9 cellular contexts compared by ENCODE assay signal in genomic region chr21:43893536-43894205, GRCh38. TPM values are rescaled to one million over a fixed set of nuclear protein-coding genes. Genes with fewer than 3 reads are reported as not detected.
DNase-seq lines count a peak whose midpoint lies in the region; ATAC-seq and TF ChIP-seq lines count a peak whose summit lies in the region.
"Had no signal": no experiment of that assay in that cellular context is flagged by ENCODE, and none has a peak within 500 bp of the region (broad histone marks: within the 10 kb centered on the region; RNA-seq: fewer than 3 reads in every experiment).

No MANE protein-coding gene starts in this region.

- POLR2A ChIA-PET in RWPE1 (lab: Yijun Ruan, JAX; ENCODE audit: low non-redundant PET) (interaction anchor here (0.5 kb wide), 1 partner anchor 11 kb away, joined by 3 read pairs; no protein-coding TSS in a partner anchor), Caco-2 (lab: Charles Lee) (no interaction called here)

- H3K4me1 ChIP-seq in rectal smooth muscle tissue (ENCODE audit: control insufficient read depth, insufficient read depth, low read length), result no peaks in the 10 kb centered on the region
- no peaks in the 10 kb centered on the region for H3K4me1 ChIP-seq in osteoblast (ENCODE audit: insufficient read depth, low read length)
- peaks cover 4% of the 10 kb centered on the region for H3K4me1 ChIP-seq in Caco-2

- H3K9ac ChIP-seq in rectal smooth muscle tissue (ENCODE audit: low read length), result no peak overlapping the region

- H3K9me3 ChIP-seq in osteoblast (ENCODE audit: low read depth, low read length) (no peaks in the 10 kb centered on the region), Caco-2 (no peaks in the 10 kb centered on the region)

- no peak overlapping the region for H2AFZ ChIP-seq in osteoblast (ENCODE audit: low read length)

- H3K36me3 ChIP-seq in rectal smooth muscle tissue (ENCODE audit: control insufficient read depth, insufficient read depth, low read length) (no peaks in the 10 kb centered on the region), osteoblast (ENCODE audit: insufficient read depth, low read length) (no peaks in the 10 kb centered on the region), Caco-2 (ENCODE audit: control insufficient read depth, insufficient read depth, low read length) (no peaks in the 10 kb centered on the region)

- intact Hi-C loops in Caco-2 (cut with micrococcal nuclease; ENCODE audit: unreplicated experiment), result no loop called here

- CTCF ChIA-PET in RWPE1 (lab: Yijun Ruan, JAX) (interaction anchor here (0.6 kb wide), 1 partner anchor 97 kb away, joined by 3 read pairs; no protein-coding TSS in a partner anchor), Caco-2 (lab: Charles Lee) (no interaction called here)

- no TSS peak for BruUV-seq in Caco-2 (replicated peaks; lab: Mats Ljungman, UMichigan)

- peak; percentile 27 for DNase-seq in activated naive CD8-positive, alpha-beta T cell treated with anti-CD3 and anti-CD28 coated beads, Interleukin-2, amount 50 U/mL, for 24 hours
- no peak for DNase-seq in osteoblast (ENCODE audit: insufficient read length, low spot score, missing footprints)
- no peak for DNase-seq in NCI-H82 treated with DMSO at 0.1 percent for 48 hours (lab: John Stamatoyannopoulos, UW; ENCODE audit: unreplicated experiment)
- DNase-seq in RWPE1 (ENCODE audit: low spot score), result no peak
- no peak for DNase-seq in Caco-2
- DNase-seq: NCI-H748 treated with DMSO at 0.1 percent for 48 hours had no signal

- peak overlapping the region; percentile 74 for H3K4me3 Mint-ChIP-seq in activated naive CD8-positive, alpha-beta T cell treated with anti-CD3 and anti-CD28 coated beads, Interleukin-2, amount 50 U/mL, for 24 hours
- no peak overlapping the region for H3K4me3 Mint-ChIP-seq in Caco-2 (ENCODE audit: unreplicated experiment)

- H3K27me3 ChIP-seq in rectal smooth muscle tissue (ENCODE audit: control insufficient read depth, insufficient read depth, low read length), result no peaks in the 10 kb centered on the region
- no peaks in the 10 kb centered on the region for H3K27me3 ChIP-seq in osteoblast (ENCODE audit: insufficient read depth, low read length)
- no peaks in the 10 kb centered on the region for H3K27me3 ChIP-seq in Caco-2 (replicated peaks; ENCODE audit: control insufficient read depth, insufficient read depth, low read length)

- peaks cover 57% of the 10 kb centered on the region for H3K79me2 ChIP-seq in osteoblast (ENCODE audit: insufficient read depth, low read length)

- H3K4me3 ChIP-seq in rectal smooth muscle tissue (ENCODE audit: low read length) (peak overlapping the region; percentile 22), osteoblast (ENCODE audit: insufficient read depth, low read length) (no peak overlapping the region), Caco-2 (ENCODE audit: low read depth, low read length) (no peak overlapping the region)

- ATAC-seq in GM18502 (IDR thresholded peaks at IDR 0.05; ENCODE audit: poor library complexity, unreplicated experiment), result peak; percentile 45
- peak; percentile 69 for ATAC-seq in HG02885 (IDR thresholded peaks at IDR 0.05; ENCODE audit: poor library complexity, unreplicated experiment)
- peak; percentile 92 for ATAC-seq in activated naive CD8-positive, alpha-beta T cell treated with anti-CD3 and anti-CD28 coated beads, Interleukin-2, amount 50 U/mL, for 24 hours

- peaks cover 50% of the 10 kb centered on the region for H3K4me1 Mint-ChIP-seq in activated naive CD8-positive, alpha-beta T cell treated with anti-CD3 and anti-CD28 coated beads, Interleukin-2, amount 50 U/mL, for 24 hours
- H3K4me1 Mint-ChIP-seq in Caco-2 (ENCODE audit: low read depth, unreplicated experiment), result peaks cover 14% of the 10 kb centered on the region

- H3K27ac ChIP-seq in rectal smooth muscle tissue (ENCODE audit: low read depth, low read length) (no peak overlapping the region), osteoblast (ENCODE audit: low read depth, low read length) (no peak overlapping the region), RWPE1 (no peak overlapping the region)

- H4K20me1 ChIP-seq in osteoblast (ENCODE audit: insufficient read depth, low read length), result peaks cover 13% of the 10 kb centered on the region

- no peaks in the 10 kb centered on the region for H3K27me3 Mint-ChIP-seq in activated naive CD8-positive, alpha-beta T cell treated with anti-CD3 and anti-CD28 coated beads, Interleukin-2, amount 50 U/mL, for 24 hours
- no peaks in the 10 kb centered on the region for H3K27me3 Mint-ChIP-seq in Caco-2 (ENCODE audit: insufficient read depth, unreplicated experiment)

- H3K36me3 Mint-ChIP-seq in activated naive CD8-positive, alpha-beta T cell treated with anti-CD3 and anti-CD28 coated beads, Interleukin-2, amount 50 U/mL, for 24 hours (ENCODE audit: low read depth), result peaks cover 24% of the 10 kb centered on the region
- H3K36me3 Mint-ChIP-seq in Caco-2 (ENCODE audit: insufficient read depth, unreplicated experiment), result peaks cover 8% of the 10 kb centered on the region

- TF ChIP-seq CTCF in osteoblast (IDR thresholded peaks at IDR 0.05; ENCODE audit: extremely low read depth, low read depth, low read length), result no peak
- TF ChIP-seq CTCF in RWPE1 (conservative IDR thresholded peaks at IDR 0.05; ENCODE audit: low read depth), result no peak
- no peak for TF ChIP-seq CTCF in Caco-2 (IDR thresholded peaks at IDR 0.05; ENCODE audit: insufficient read depth in 1 of 2, low read depth in 1 of 2, low read length in 1 of 2, severe bottlenecking in 1 of 2, unreplicated experiment in 1 of 2)

- H3K27ac Mint-ChIP-seq in activated naive CD8-positive, alpha-beta T cell treated with anti-CD3 and anti-CD28 coated beads, Interleukin-2, amount 50 U/mL, for 24 hours, result peak overlapping the region; percentile 87
- H3K27ac Mint-ChIP-seq in Caco-2 (ENCODE audit: unreplicated experiment), result no peak overlapping the region

- no peak overlapping the region for H3K4me2 ChIP-seq in osteoblast (ENCODE audit: insufficient read depth, low read length)

- no peaks in the 10 kb centered on the region for H3K9me3 Mint-ChIP-seq in activated naive CD8-positive, alpha-beta T cell treated with anti-CD3 and anti-CD28 coated beads, Interleukin-2, amount 50 U/mL, for 24 hours
- H3K9me3 Mint-ChIP-seq in Caco-2 (ENCODE audit: unreplicated experiment), result peaks cover 10% of the 10 kb centered on the region

RNA-seq across cellular contexts. Expression of gene AGPAT3, which starts 28.6 kb away (rescaled TPM):
- total RNA-seq in osteoblast (37.4 and 47.4 TPM in 2 replicates), Caco-2 (2022) (61.8 and 65.5 TPM in 2 replicates)
